In the genomic region with DNA sequence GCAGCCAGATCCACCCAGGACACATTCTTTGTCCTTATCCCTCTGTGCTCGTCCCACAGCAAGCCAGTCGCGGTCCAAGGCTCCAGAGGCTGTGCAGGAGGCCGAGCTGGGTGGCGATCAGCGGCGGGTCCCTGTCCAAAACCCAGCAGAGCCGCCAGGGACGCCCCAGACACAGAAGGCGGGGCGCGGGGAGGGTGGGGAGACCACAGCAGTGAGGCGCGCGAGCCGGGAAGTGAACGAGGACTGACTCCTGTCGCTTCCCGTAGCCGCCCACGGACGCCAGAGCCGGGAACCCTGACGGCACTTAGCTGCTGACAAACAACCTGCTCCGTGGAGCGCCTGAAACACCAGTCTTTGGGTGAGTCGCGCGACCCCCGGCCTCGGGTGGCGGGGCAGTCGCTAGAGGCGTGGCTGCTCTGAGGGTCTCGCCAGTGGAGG, we compare ENCODE assay signal across 8 cellular contexts. TPM values are rescaled to one million over a fixed set of nuclear protein-coding genes. Genes with fewer than 3 reads are reported as not detected.
DNase-seq lines count a peak whose midpoint lies in the region; ATAC-seq and TF ChIP-seq lines count a peak whose summit lies in the region.

A gene (plus strand): TSS at position 279 of the 438 bp plus-strand sequence. CDS start 2,089 bp downstream, outside the sequence.

- BruUV-seq in A673 (replicated peaks; lab: Mats Ljungman, UMichigan) = no TSS peak

- H3K4me3 ChIP-seq in A673 (ENCODE audit: low read depth, low read length, poor library complexity, severe bottlenecking) = peak within 1 kb of the TSS; percentile 67

- no peaks in the 10 kb centered on the region for H3K36me3 ChIP-seq in A673 (ENCODE audit: insufficient read depth, low read length, poor library complexity, severe bottlenecking)

- H3K27ac ChIP-seq in A673 (ENCODE audit: low read depth, low read length, poor library complexity, severe bottlenecking) = peak within 1 kb of the TSS; percentile 78

- peaks cover 4% of the 10 kb centered on the region for H3K4me1 ChIP-seq in A673 (ENCODE audit: insufficient read depth, low read length, poor library complexity, severe bottlenecking)

- no peaks in the 10 kb centered on the region for H3K27me3 ChIP-seq in A673 (replicated peaks; ENCODE audit: insufficient read depth, low read depth, low read length, poor library complexity)

- TF ChIP-seq CTCF in A673 (conservative IDR thresholded peaks at IDR 0.05; ENCODE audit: low read depth, low read length) = no peak

- peak; percentile 84 for DNase-seq in A673 (ENCODE audit: low spot score)
- peak; percentile 95 for DNase-seq in NCI-H69 (lab: John Stamatoyannopoulos, UW)
- DNase-seq in activated CD8-positive, alpha-beta memory T cell treated with anti-CD3 and anti-CD28 coated beads for 1 hour (ENCODE audit: extremely low read depth in 1 of 2, low read depth in 1 of 2) = peak; percentile 67 to 79
- peak; percentile 70 for DNase-seq in effector CD8-positive, alpha-beta T cell (lab: John Stamatoyannopoulos, UW)
- peak; percentile 78 for DNase-seq in medulla oblongata (ENCODE audit: extremely low spot score)
- DNase-seq in stimulated activated CD4-positive, alpha-beta T cell treated with anti-CD3 and anti-CD28 coated beads, TNF-alpha, amount 100 ng/mL, for 48 hours (ENCODE audit: low read depth in 3 of 3) = peak; percentile 84 to 88 (median 85)

- peak; percentile 69 for ATAC-seq in GM18868 (IDR thresholded peaks at IDR 0.05; ENCODE audit: unreplicated experiment)
- ATAC-seq in HG03103 (IDR thresholded peaks at IDR 0.05; ENCODE audit: low read depth, unreplicated experiment) = peak; percentile 70

- CTCF ChIA-PET in A673 (lab: Charles Lee) = no interaction called here

- H3K9me3 ChIP-seq in A673 (ENCODE audit: low read depth, low read length, poor library complexity, severe bottlenecking) = no peaks in the 10 kb centered on the region

- intact Hi-C loops in A673 (cut with micrococcal nuclease; ENCODE audit: unreplicated experiment) = no loop called here

- POLR2A ChIA-PET in A673 (lab: Charles Lee; ENCODE audit: low non-redundant PET) = no interaction called here

RNA-seq across cellular contexts. Expression of the gene that starts here (rescaled TPM):
- total RNA-seq in A673 (2021) = 34.4 and 35.3 TPM in 2 replicates

Comparison
In these comparisons a context has a peak if more than half of its experiments do, and no peak if none do; other contexts are left out.
1. Peak in every context shown above with its lines: DNase-seq, ATAC-seq, H3K4me3 ChIP-seq and H3K27ac ChIP-seq.